In the genomic region with DNA sequence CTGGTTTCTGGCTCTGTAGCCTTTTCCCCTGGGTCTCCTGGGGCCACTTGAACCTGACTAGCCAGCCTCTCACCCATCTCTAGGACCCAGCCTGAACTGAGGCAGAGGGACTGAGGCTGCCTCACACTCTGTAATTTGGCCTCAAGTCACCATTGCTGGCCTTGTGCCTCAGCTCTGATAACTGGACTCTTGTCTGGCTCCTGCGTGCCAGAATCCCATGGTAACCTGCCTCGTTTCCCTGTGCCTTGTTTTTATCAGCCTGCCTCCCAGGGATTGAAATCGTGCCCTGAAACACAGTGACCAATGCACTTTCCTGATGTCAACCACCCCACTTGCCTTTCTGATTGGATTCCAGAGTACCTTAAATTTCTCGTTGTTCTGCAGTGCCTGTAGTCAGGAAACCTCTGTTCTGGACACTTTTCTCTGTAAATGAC, we compare ENCODE assay signal across 1 cellular context.
TF ChIP-seq lines count a peak whose summit lies in the region.

No MANE protein-coding gene starts in this region.

TF ChIP-seq in WTC11, 78 proteins besides CTCF, POLR2A, EP300 and RAD21 (continued from another document):
- TF ChIP-seq, protein P1, sequence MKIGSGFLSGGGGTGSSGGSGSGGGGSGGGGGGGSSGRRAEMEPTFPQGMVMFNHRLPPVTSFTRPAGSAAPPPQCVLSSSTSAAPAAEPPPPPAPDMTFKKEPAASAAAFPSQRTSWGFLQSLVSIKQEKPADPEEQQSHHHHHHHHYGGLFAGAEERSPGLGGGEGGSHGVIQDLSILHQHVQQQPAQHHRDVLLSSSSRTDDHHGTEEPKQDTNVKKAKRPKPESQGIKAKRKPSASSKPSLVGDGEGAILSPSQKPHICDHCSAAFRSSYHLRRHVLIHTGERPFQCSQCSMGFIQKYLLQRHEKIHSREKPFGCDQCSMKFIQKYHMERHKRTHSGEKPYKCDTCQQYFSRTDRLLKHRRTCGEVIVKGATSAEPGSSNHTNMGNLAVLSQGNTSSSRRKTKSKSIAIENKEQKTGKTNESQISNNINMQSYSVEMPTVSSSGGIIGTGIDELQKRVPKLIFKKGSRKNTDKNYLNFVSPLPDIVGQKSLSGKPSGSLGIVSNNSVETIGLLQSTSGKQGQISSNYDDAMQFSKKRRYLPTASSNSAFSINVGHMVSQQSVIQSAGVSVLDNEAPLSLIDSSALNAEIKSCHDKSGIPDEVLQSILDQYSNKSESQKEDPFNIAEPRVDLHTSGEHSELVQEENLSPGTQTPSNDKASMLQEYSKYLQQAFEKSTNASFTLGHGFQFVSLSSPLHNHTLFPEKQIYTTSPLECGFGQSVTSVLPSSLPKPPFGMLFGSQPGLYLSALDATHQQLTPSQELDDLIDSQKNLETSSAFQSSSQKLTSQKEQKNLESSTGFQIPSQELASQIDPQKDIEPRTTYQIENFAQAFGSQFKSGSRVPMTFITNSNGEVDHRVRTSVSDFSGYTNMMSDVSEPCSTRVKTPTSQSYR (CRISPR knock-in tag; IDR thresholded peaks at IDR 0.05) = no peak
- TF ChIP-seq, protein P2, sequence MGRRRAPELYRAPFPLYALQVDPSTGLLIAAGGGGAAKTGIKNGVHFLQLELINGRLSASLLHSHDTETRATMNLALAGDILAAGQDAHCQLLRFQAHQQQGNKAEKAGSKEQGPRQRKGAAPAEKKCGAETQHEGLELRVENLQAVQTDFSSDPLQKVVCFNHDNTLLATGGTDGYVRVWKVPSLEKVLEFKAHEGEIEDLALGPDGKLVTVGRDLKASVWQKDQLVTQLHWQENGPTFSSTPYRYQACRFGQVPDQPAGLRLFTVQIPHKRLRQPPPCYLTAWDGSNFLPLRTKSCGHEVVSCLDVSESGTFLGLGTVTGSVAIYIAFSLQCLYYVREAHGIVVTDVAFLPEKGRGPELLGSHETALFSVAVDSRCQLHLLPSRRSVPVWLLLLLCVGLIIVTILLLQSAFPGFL (CRISPR knock-in tag; IDR thresholded peaks at IDR 0.05; ENCODE audit: borderline replicate concordance) = no peak
- TF ChIP-seq, protein P3, sequence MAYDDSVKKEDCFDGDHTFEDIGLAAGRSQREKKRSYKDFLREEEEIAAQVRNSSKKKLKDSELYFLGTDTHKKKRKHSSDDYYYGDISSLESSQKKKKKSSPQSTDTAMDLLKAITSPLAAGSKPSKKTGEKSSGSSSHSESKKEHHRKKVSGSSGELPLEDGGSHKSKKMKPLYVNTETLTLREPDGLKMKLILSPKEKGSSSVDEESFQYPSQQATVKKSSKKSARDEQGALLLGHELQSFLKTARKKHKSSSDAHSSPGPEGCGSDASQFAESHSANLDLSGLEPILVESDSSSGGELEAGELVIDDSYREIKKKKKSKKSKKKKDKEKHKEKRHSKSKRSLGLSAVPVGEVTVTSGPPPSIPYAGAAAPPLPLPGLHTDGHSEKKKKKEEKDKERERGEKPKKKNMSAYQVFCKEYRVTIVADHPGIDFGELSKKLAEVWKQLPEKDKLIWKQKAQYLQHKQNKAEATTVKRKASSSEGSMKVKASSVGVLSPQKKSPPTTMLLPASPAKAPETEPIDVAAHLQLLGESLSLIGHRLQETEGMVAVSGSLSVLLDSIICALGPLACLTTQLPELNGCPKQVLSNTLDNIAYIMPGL (CRISPR knock-in tag; IDR thresholded peaks at IDR 0.05) = no peak
- no peak for TF ChIP-seq ZNF317 (CRISPR knock-in tag; IDR thresholded peaks at IDR 0.05; ENCODE audit: borderline replicate concordance, low read depth)
- TF ChIP-seq, protein P4, sequence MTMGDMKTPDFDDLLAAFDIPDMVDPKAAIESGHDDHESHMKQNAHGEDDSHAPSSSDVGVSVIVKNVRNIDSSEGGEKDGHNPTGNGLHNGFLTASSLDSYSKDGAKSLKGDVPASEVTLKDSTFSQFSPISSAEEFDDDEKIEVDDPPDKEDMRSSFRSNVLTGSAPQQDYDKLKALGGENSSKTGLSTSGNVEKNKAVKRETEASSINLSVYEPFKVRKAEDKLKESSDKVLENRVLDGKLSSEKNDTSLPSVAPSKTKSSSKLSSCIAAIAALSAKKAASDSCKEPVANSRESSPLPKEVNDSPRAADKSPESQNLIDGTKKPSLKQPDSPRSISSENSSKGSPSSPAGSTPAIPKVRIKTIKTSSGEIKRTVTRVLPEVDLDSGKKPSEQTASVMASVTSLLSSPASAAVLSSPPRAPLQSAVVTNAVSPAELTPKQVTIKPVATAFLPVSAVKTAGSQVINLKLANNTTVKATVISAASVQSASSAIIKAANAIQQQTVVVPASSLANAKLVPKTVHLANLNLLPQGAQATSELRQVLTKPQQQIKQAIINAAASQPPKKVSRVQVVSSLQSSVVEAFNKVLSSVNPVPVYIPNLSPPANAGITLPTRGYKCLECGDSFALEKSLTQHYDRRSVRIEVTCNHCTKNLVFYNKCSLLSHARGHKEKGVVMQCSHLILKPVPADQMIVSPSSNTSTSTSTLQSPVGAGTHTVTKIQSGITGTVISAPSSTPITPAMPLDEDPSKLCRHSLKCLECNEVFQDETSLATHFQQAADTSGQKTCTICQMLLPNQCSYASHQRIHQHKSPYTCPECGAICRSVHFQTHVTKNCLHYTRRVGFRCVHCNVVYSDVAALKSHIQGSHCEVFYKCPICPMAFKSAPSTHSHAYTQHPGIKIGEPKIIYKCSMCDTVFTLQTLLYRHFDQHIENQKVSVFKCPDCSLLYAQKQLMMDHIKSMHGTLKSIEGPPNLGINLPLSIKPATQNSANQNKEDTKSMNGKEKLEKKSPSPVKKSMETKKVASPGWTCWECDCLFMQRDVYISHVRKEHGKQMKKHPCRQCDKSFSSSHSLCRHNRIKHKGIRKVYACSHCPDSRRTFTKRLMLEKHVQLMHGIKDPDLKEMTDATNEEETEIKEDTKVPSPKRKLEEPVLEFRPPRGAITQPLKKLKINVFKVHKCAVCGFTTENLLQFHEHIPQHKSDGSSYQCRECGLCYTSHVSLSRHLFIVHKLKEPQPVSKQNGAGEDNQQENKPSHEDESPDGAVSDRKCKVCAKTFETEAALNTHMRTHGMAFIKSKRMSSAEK (CRISPR knock-in tag; IDR thresholded peaks at IDR 0.05; ENCODE audit: borderline replicate concordance) = no peak
- no peak for TF ChIP-seq ZNF138 (CRISPR knock-in tag; conservative IDR thresholded peaks at IDR 0.05)
- TF ChIP-seq, protein P5, sequence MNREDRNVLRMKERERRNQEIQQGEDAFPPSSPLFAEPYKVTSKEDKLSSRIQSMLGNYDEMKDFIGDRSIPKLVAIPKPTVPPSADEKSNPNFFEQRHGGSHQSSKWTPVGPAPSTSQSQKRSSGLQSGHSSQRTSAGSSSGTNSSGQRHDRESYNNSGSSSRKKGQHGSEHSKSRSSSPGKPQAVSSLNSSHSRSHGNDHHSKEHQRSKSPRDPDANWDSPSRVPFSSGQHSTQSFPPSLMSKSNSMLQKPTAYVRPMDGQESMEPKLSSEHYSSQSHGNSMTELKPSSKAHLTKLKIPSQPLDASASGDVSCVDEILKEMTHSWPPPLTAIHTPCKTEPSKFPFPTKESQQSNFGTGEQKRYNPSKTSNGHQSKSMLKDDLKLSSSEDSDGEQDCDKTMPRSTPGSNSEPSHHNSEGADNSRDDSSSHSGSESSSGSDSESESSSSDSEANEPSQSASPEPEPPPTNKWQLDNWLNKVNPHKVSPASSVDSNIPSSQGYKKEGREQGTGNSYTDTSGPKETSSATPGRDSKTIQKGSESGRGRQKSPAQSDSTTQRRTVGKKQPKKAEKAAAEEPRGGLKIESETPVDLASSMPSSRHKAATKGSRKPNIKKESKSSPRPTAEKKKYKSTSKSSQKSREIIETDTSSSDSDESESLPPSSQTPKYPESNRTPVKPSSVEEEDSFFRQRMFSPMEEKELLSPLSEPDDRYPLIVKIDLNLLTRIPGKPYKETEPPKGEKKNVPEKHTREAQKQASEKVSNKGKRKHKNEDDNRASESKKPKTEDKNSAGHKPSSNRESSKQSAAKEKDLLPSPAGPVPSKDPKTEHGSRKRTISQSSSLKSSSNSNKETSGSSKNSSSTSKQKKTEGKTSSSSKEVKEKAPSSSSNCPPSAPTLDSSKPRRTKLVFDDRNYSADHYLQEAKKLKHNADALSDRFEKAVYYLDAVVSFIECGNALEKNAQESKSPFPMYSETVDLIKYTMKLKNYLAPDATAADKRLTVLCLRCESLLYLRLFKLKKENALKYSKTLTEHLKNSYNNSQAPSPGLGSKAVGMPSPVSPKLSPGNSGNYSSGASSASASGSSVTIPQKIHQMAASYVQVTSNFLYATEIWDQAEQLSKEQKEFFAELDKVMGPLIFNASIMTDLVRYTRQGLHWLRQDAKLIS (CRISPR knock-in tag; IDR thresholded peaks at IDR 0.05; ENCODE audit: borderline replicate concordance) = no peak
- no peak for TF ChIP-seq SOX15 (CRISPR knock-in tag; IDR thresholded peaks at IDR 0.05)
- TF ChIP-seq GABPB1 (CRISPR knock-in tag; IDR thresholded peaks at IDR 0.05) = no peak
- no peak for TF ChIP-seq ZNF396 (CRISPR knock-in tag; IDR thresholded peaks at IDR 0.05; ENCODE audit: borderline replicate concordance)
- TF ChIP-seq, protein P6, sequence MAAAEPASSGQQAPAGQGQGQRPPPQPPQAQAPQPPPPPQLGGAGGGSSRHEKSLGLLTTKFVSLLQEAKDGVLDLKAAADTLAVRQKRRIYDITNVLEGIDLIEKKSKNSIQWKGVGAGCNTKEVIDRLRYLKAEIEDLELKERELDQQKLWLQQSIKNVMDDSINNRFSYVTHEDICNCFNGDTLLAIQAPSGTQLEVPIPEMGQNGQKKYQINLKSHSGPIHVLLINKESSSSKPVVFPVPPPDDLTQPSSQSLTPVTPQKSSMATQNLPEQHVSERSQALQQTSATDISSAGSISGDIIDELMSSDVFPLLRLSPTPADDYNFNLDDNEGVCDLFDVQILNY (CRISPR knock-in tag; IDR thresholded peaks at IDR 0.05) = no peak
- TF ChIP-seq, protein P7, sequence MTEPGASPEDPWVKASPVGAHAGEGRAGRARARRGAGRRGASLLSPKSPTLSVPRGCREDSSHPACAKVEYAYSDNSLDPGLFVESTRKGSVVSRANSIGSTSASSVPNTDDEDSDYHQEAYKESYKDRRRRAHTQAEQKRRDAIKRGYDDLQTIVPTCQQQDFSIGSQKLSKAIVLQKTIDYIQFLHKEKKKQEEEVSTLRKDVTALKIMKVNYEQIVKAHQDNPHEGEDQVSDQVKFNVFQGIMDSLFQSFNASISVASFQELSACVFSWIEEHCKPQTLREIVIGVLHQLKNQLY (CRISPR knock-in tag; IDR thresholded peaks at IDR 0.05) = no peak
TF ChIP-seq in WTC11: peak in this region for 0.
